17 cellular contexts compared by ENCODE assay signal in genomic region chr17:55492951-55493350, GRCh38. TPM values are rescaled to one million over a fixed set of nuclear protein-coding genes. Genes with fewer than 3 reads are reported as not detected.
DNase-seq lines count a peak whose midpoint lies in the region; ATAC-seq and TF ChIP-seq lines count a peak whose summit lies in the region.
"Had no signal": no experiment of that assay in that cellular context is flagged by ENCODE, and none has a peak within 500 bp of the region (broad histone marks: within the 10 kb centered on the region; RNA-seq: fewer than 3 reads in every experiment).

No MANE protein-coding gene starts in this region.

- H3K4me3 ChIP-seq in duodenal mucosa (ENCODE audit: low read depth in 1 of 2, low read length in 2 of 2) (no peak overlapping the region), trophoblast cell (ENCODE audit: low read depth, low read length) (no peak overlapping the region), aorta (ENCODE audit: low read length in 2 of 2) (no peak overlapping the region), vagina (no peak overlapping the region)

- H4K8ac ChIP-seq in trophoblast cell (ENCODE audit: low read depth, low read length), result peak overlapping the region; percentile 25

- H3K36me3 ChIP-seq in duodenal mucosa (ENCODE audit: control insufficient read depth in 1 of 2, insufficient read depth in 2 of 2, low read length in 2 of 2), result no peaks in the 10 kb centered on the region
- no peaks in the 10 kb centered on the region for H3K36me3 ChIP-seq in trophoblast cell (ENCODE audit: control insufficient read depth in 1 of 2, insufficient read depth in 2 of 2, low read length in 2 of 2)
- H3K36me3 ChIP-seq in aorta (ENCODE audit: control insufficient read depth in 1 of 2, insufficient read depth in 2 of 2, low read length in 1 of 2), result no peaks in the 10 kb centered on the region
- H3K36me3 ChIP-seq in vagina, result no peaks in the 10 kb centered on the region

- H2AK5ac ChIP-seq in trophoblast cell (ENCODE audit: low read length), result no peak overlapping the region

- H3K79me1 ChIP-seq in trophoblast cell (ENCODE audit: low read length), result no peaks in the 10 kb centered on the region

- DNase-seq in ELF-1 (ENCODE audit: low read depth, low spot score), result peak; percentile 70
- DNase-seq in iPS-NIHi7 (ENCODE audit: extremely low spot score), result peak; percentile 23
- DNase-seq in trophoblast cell, result no peak
- DNase-seq in T-helper 2 cell, result no peak
- no peak for DNase-seq in aorta
- no peak for DNase-seq in vagina (ENCODE audit: extremely low spot score in 2 of 2)
- no peak for DNase-seq in medulla oblongata (ENCODE audit: extremely low spot score)
- DNase-seq: Calu3, DMS79, KG1, NCI-H1105, NCI-H187 treated with DMSO at 0.1 percent for 48 hours, NCI-H2171, NCI-H510A, SHP77 treated with DMSO at 0.1 percent for 48 hours had no signal

- no peak overlapping the region for H3K4ac ChIP-seq in trophoblast cell (ENCODE audit: low read depth, low read length)

- H3K27me3 ChIP-seq in duodenal mucosa (ENCODE audit: control insufficient read depth in 1 of 2, insufficient read depth in 2 of 2, low read length in 2 of 2), result peaks cover 0 to 2% of the 10 kb centered on the region in 2 donors
- no peaks in the 10 kb centered on the region for H3K27me3 ChIP-seq in trophoblast cell (ENCODE audit: insufficient read depth, low read length)
- peaks cover 0 to 2% of the 10 kb centered on the region in 2 donors for H3K27me3 ChIP-seq in aorta (ENCODE audit: control insufficient read depth in 1 of 2, insufficient read depth in 2 of 2, low read length in 1 of 2)
- no peaks in the 10 kb centered on the region for H3K27me3 ChIP-seq in vagina

- no CpG with 5 or more reads among the region's 3 CpGs for WGBS in trophoblast cell (ENCODE audit: extremely low coverage, insufficient coverage, insufficient read length)
- WGBS in aorta, 2 donors, result 37 to 38% methylated on average over 3 of the region's 3 CpGs

- H3K4me1 ChIP-seq in duodenal mucosa (ENCODE audit: control insufficient read depth in 1 of 2, insufficient read depth in 2 of 2, low read length in 2 of 2) (peaks cover 10 to 23% of the 10 kb centered on the region in 2 donors), trophoblast cell (ENCODE audit: control insufficient read depth in 1 of 2, insufficient read depth in 2 of 2, low read length in 2 of 2) (peaks cover 5% of the 10 kb centered on the region in 2 experiments), aorta (ENCODE audit: control insufficient read depth in 1 of 2, insufficient read depth in 2 of 2, low read length in 2 of 2) (no peaks in the 10 kb centered on the region), vagina (no peaks in the 10 kb centered on the region)

- H3K23ac ChIP-seq in trophoblast cell (ENCODE audit: low read length), result no peak overlapping the region

- no peak overlapping the region for H2BK5ac ChIP-seq in trophoblast cell (ENCODE audit: low read depth, low read length, poor library complexity)

- H2AFZ ChIP-seq in trophoblast cell (ENCODE audit: insufficient read depth, low read length, poor library complexity), result no peak overlapping the region

- no peak for TF ChIP-seq CTCF in vagina (IDR thresholded peaks at IDR 0.05)

- no peak overlapping the region for H3K14ac ChIP-seq in trophoblast cell (ENCODE audit: low read length)

- H2BK120ac ChIP-seq in trophoblast cell (ENCODE audit: insufficient read depth, low read length, poor library complexity), result no peak overlapping the region

- no peaks in the 10 kb centered on the region for H3K79me2 ChIP-seq in trophoblast cell (ENCODE audit: control insufficient read depth, insufficient read depth, low read length, poor library complexity)

- no peak for TF ChIP-seq POLR2A in vagina (IDR thresholded peaks at IDR 0.05)

- H3K9me3 ChIP-seq in duodenal mucosa (ENCODE audit: control insufficient read depth in 1 of 2, low read length in 2 of 2) (no peaks in the 10 kb centered on the region), trophoblast cell (ENCODE audit: insufficient read depth, low read depth, low read length) (no peaks in the 10 kb centered on the region), aorta (ENCODE audit: control insufficient read depth, low read length) (no peaks in the 10 kb centered on the region), vagina (no peaks in the 10 kb centered on the region)

- H3K9ac ChIP-seq in duodenal mucosa (ENCODE audit: low read depth in 1 of 2, low read length in 2 of 2) (no peak overlapping the region), trophoblast cell (ENCODE audit: low read length) (no peak overlapping the region)

- ATAC-seq in aorta (ENCODE audit: low FRiP score), result no peak

- no peak overlapping the region for H4K12ac ChIP-seq in trophoblast cell (ENCODE audit: low read depth, low read length)

- H3K27ac ChIP-seq in duodenal mucosa (ENCODE audit: low read depth, low read length) (peak overlapping the region; percentile 8), trophoblast cell (ENCODE audit: low read depth, low read length) (no peak overlapping the region), aorta (ENCODE audit: low read depth in 1 of 2, low read length in 2 of 2) (no peak overlapping the region), vagina (no peak overlapping the region)

- H4K91ac ChIP-seq in trophoblast cell (ENCODE audit: low read depth, low read length), result no peak overlapping the region

- intact Hi-C loops in aorta (cut with DNase I) (no loop called here), vagina (cut with DNase I) (no loop called here)

- no peak overlapping the region for H3K4me2 ChIP-seq in trophoblast cell (ENCODE audit: low read length)

- no peak overlapping the region for H2BK12ac ChIP-seq in trophoblast cell (ENCODE audit: low read length)

- H3K18ac ChIP-seq in trophoblast cell (ENCODE audit: low read length), result no peak overlapping the region

RNA-seq across cellular contexts. Expression of gene SMIM36, which starts 18.3 kb away (rescaled TPM):
- not detected in 2 replicates for polyA plus RNA-seq in trophoblast cell (2013)
- total RNA-seq in aorta (not detected), vagina (not detected)
- not detected for polyA plus RNA-seq in aorta
- total RNA-seq: Calu3, MCF 10A had no signal

Comparison
In these comparisons a context has a peak if more than half of its experiments do, and no peak if none do; other contexts are left out.
1. DNase-seq: peak in ELF-1 (single experiment) and iPS-NIHi7 (single experiment); none in trophoblast cell (0 of 2), T-helper 2 cell (0 of 5), aorta (0 of 2), vagina (0 of 2) and medulla oblongata (single experiment).